20 cellular contexts compared by ENCODE assay signal in the genomic region with DNA sequence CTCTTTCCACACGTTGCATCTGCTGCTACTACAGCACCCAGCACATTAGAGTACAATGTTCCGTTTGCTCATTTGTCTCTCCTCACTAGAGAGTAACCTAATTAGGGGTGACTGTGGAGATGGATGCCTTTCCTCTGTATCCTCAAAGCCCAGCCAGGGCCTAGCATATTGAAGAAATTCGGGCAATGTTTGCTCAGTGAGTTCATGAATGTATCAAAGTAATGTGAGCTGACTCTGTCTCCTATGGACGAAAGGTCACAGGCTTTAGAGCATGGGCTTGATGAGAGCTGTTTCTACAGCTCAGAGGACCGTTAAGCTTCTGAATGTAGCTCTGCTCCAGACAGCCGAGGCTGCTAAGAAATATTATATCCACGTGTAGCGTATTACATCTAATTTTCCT.
DNase-seq lines count a peak whose midpoint lies in the region; ATAC-seq and TF ChIP-seq lines count a peak whose summit lies in the region.
"Had no signal": no experiment of that assay in that cellular context is flagged by ENCODE, and none has a peak within 500 bp of the region (broad histone marks: within the 10 kb centered on the region; RNA-seq: fewer than 3 reads in every experiment).

No MANE protein-coding gene starts in this region.

- H3K9me3 ChIP-seq in left ventricle myocardium inferior (replicated peaks) = no peaks in the 10 kb centered on the region
- H3K9me3 ChIP-seq: BLaER1, esophagus muscularis mucosa, heart left ventricle, testis had no signal

- ATAC-seq in Right ventricle myocardium superior (ENCODE audit: poor library complexity) (no peak), GM21515 (IDR thresholded peaks at IDR 0.05; ENCODE audit: unreplicated experiment) (no peak)
- ATAC-seq: activated CD8-positive, alpha-beta T cell treated with anti-CD3 and anti-CD28 coated beads for 36 hours; natural killer cell treated with Interleukin-12 subunit alpha and Interleukin-12 subunit beta and Interleukin-15 and Interleukin-18, amount 100 ng/mL, for 72 hours had no signal

- no peaks in the 10 kb centered on the region for H3K27me3 Mint-ChIP-seq in brain
- H3K27me3 Mint-ChIP-seq: activated B cell treated with CpG ODN at 0.5 μM for 24 hours; activated CD8-positive, alpha-beta T cell treated with anti-CD3 and anti-CD28 coated beads for 36 hours; memory B cell had no signal

- no peak overlapping the region for H3K4me3 ChIP-seq in left ventricle myocardium inferior
- H3K4me3 ChIP-seq: BLaER1, esophagus muscularis mucosa, heart left ventricle, testis had no signal

- TF ChIP-seq CTCF in left ventricle myocardium inferior (IDR thresholded peaks at IDR 0.05; ENCODE audit: borderline replicate concordance) (no peak), brain (conservative IDR thresholded peaks at IDR 0.05) (no peak)

- H3K27ac Mint-ChIP-seq in brain = peak overlapping the region in 3 of 5 experiments; percentile 52 to 80 (median 67)
- H3K27ac Mint-ChIP-seq: activated B cell treated with CpG ODN at 0.5 μM for 24 hours; activated CD8-positive, alpha-beta T cell treated with anti-CD3 and anti-CD28 coated beads for 36 hours; memory B cell; natural killer cell treated with Interleukin-12 subunit alpha and Interleukin-12 subunit beta and Interleukin-15 and Interleukin-18, amount 100 ng/mL, for 72 hours had no signal

- no peaks in the 10 kb centered on the region for H3K36me3 ChIP-seq in left ventricle myocardium inferior
- H3K36me3 ChIP-seq: BLaER1 had no signal

- no peaks in the 10 kb centered on the region for H3K27me3 ChIP-seq in left ventricle myocardium inferior (ENCODE audit: low read depth)
- H3K27me3 ChIP-seq: BLaER1, esophagus muscularis mucosa, heart left ventricle, testis had no signal

- H3K27ac ChIP-seq in left ventricle myocardium inferior (replicated peaks) = peak overlapping the region; percentile 37
- H3K27ac ChIP-seq: BLaER1, testis had no signal

- no peak overlapping the region for H3K4me3 Mint-ChIP-seq in brain
- H3K4me3 Mint-ChIP-seq: activated B cell treated with CpG ODN at 0.5 μM for 24 hours; activated CD8-positive, alpha-beta T cell treated with anti-CD3 and anti-CD28 coated beads for 36 hours; memory B cell; natural killer cell treated with Interleukin-12 subunit alpha and Interleukin-12 subunit beta and Interleukin-15 and Interleukin-18, amount 100 ng/mL, for 72 hours had no signal

- peaks cover 73% of the 10 kb centered on the region for H3K4me1 ChIP-seq in left ventricle myocardium inferior

- H3K4me1 Mint-ChIP-seq in brain = peaks cover 44% of the 10 kb centered on the region
- H3K4me1 Mint-ChIP-seq: activated B cell treated with CpG ODN at 0.5 μM for 24 hours had no signal

- DNase-seq in left ventricle myocardium inferior (no peak), Right ventricle myocardium superior (no peak), mesenteric fat pad (ENCODE audit: low spot score) (peak; percentile 9), activated gamma-delta T cell treated with Interleukin-2 at 50 U/mL for 16 hours (no peak), iPS-NIHi7 (ENCODE audit: extremely low spot score) (no peak)
- DNase-seq in stimulated activated CD8-positive, alpha-beta memory T cell treated with anti-CD3 and anti-CD28 coated beads, Interleukin-4, amount 100 ng/mL, for 48 hours = no peak
- DNase-seq: activated B cell treated with CpG ODN at 0.5 μM for 24 hours; activated CD8-positive, alpha-beta T cell treated with anti-CD3 and anti-CD28 coated beads for 36 hours; GDM1; NCI-H1436 treated with DMSO at 0.1 percent for 48 hours; SIG-M5; T-helper 2 cell; testis had no signal

- intact Hi-C loops in left ventricle myocardium inferior (cut with micrococcal nuclease) = no loop called here
- intact Hi-C loops in Right ventricle myocardium superior (cut with DNase I) = no loop called here

- no peaks in the 10 kb centered on the region for H3K36me3 Mint-ChIP-seq in brain
- H3K36me3 Mint-ChIP-seq: memory B cell; natural killer cell treated with Interleukin-12 subunit alpha and Interleukin-12 subunit beta and Interleukin-15 and Interleukin-18, amount 100 ng/mL, for 72 hours had no signal

- H3K9me3 Mint-ChIP-seq in brain = no peaks in the 10 kb centered on the region
- H3K9me3 Mint-ChIP-seq: activated B cell treated with CpG ODN at 0.5 μM for 24 hours; activated CD8-positive, alpha-beta T cell treated with anti-CD3 and anti-CD28 coated beads for 36 hours; memory B cell; natural killer cell treated with Interleukin-12 subunit alpha and Interleukin-12 subunit beta and Interleukin-15 and Interleukin-18, amount 100 ng/mL, for 72 hours had no signal
